In the genomic region with DNA sequence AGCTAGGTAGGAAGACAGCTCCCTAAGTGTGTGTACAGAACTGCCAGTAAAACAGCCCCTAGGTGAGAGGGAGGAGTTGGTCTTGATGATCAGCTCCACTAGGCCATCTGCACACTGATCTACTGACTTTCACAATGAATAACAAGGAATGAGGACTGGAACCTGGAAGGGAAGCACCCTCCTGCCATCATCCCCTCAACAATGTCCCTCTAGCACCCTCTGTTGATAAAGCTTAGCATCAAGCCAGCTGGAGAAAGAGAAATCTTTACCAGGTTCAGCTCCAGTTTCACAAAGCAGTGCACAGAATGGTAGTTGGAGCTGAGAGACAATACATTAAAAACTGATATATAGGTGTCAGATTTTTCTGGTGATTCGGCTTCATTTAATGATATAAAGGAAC, we compare ENCODE assay signal across 10 cellular contexts. TPM values are rescaled to one million over a fixed set of nuclear protein-coding genes. Genes with fewer than 3 reads are reported as not detected.
DNase-seq lines count a peak whose midpoint lies in the region; ATAC-seq and TF ChIP-seq lines count a peak whose summit lies in the region.
"Had no signal": no experiment of that assay in that cellular context is flagged by ENCODE, and none has a peak within 500 bp of the region (broad histone marks: within the 10 kb centered on the region; RNA-seq: fewer than 3 reads in every experiment).

No MANE protein-coding gene starts in this region.

- H3K4me3 ChIP-seq in DOHH2 (ENCODE audit: low read length), result no peak overlapping the region
- no peak overlapping the region for H3K4me3 ChIP-seq in fibroblast of mammary gland (ENCODE audit: control insufficient read depth, low read depth, low read length)
- no peak overlapping the region for H3K4me3 ChIP-seq in CD4-positive, alpha-beta memory T cell (ENCODE audit: low read length in 2 of 2)

- no peaks in the 10 kb centered on the region for H3K36me3 ChIP-seq in DOHH2 (ENCODE audit: control insufficient read depth, low read length)
- no peaks in the 10 kb centered on the region for H3K36me3 ChIP-seq in CD4-positive, alpha-beta memory T cell (ENCODE audit: insufficient read depth, low read length)

- peak; percentile 78 for ATAC-seq in HG02610 (IDR thresholded peaks at IDR 0.05; ENCODE audit: unreplicated experiment)

- H3K79me2 ChIP-seq in DOHH2 (ENCODE audit: control insufficient read depth, low read length), result no peaks in the 10 kb centered on the region

- peak; percentile 44 for TF ChIP-seq CTCF in DOHH2 (IDR thresholded peaks at IDR 0.05; ENCODE audit: low read depth, low read length, poor library complexity, severe bottlenecking)
- peak; percentile 66 for TF ChIP-seq CTCF in fibroblast of mammary gland (conservative IDR thresholded peaks at IDR 0.05; ENCODE audit: control insufficient read depth, insufficient read depth, low read depth, low read length)

- no peak overlapping the region for H3K27ac ChIP-seq in DOHH2 (ENCODE audit: low read depth, low read length)
- no peak overlapping the region for H3K27ac ChIP-seq in CD4-positive, alpha-beta memory T cell (ENCODE audit: low read depth, low read length)

- no peaks in the 10 kb centered on the region for H3K27me3 ChIP-seq in DOHH2 (ENCODE audit: control insufficient read depth, low read length)
- no peaks in the 10 kb centered on the region for H3K27me3 ChIP-seq in CD4-positive, alpha-beta memory T cell (ENCODE audit: insufficient read depth, low read length)

- H3K27ac Mint-ChIP-seq in activated CD4-positive, alpha-beta memory T cell treated with anti-CD3 and anti-CD28 coated beads for 36 hours, result no peak overlapping the region
- no peak overlapping the region for H3K27ac Mint-ChIP-seq in CD4-positive, alpha-beta memory T cell
- H3K27ac Mint-ChIP-seq: IgD-negative memory B cell, memory B cell had no signal

- no peaks in the 10 kb centered on the region for H3K9me2 ChIP-seq in DOHH2 (replicated peaks; ENCODE audit: control insufficient read depth, low read length)

- no peaks in the 10 kb centered on the region for H3K4me1 ChIP-seq in DOHH2 (ENCODE audit: control insufficient read depth, low read length)
- no peaks in the 10 kb centered on the region for H3K4me1 ChIP-seq in CD4-positive, alpha-beta memory T cell (ENCODE audit: insufficient read depth, low read length)

- intact Hi-C loops in activated CD4-positive, alpha-beta memory T cell treated with anti-CD3 and anti-CD28 coated beads for 36 hours (cut with micrococcal nuclease), result no loop called here
- intact Hi-C loops in CD4-positive, alpha-beta memory T cell (cut with micrococcal nuclease), result no loop called here

- H3K9me3 Mint-ChIP-seq in activated CD4-positive, alpha-beta memory T cell treated with anti-CD3 and anti-CD28 coated beads for 36 hours, result peaks cover 5% of the 10 kb centered on the region
- peaks cover 0 to 15% (median 6%) of the 10 kb centered on the region in 8 donors for H3K9me3 Mint-ChIP-seq in CD4-positive, alpha-beta memory T cell

- no peak overlapping the region for H3K4me2 ChIP-seq in DOHH2 (ENCODE audit: low read length)

- POLR2A ChIA-PET in activated CD4-positive, alpha-beta memory T cell treated with anti-CD3 and anti-CD28 coated beads for 36 hours (lab: Charles Lee), result no interaction called here
- POLR2A ChIA-PET in CD4-positive, alpha-beta memory T cell (lab: Charles Lee; ENCODE audit: partially characterized antibody), result no interaction called here

- H3K4me3 Mint-ChIP-seq in activated CD4-positive, alpha-beta memory T cell treated with anti-CD3 and anti-CD28 coated beads for 36 hours, result no peak overlapping the region
- no peak overlapping the region for H3K4me3 Mint-ChIP-seq in CD4-positive, alpha-beta memory T cell
- H3K4me3 Mint-ChIP-seq: IgD-negative memory B cell, memory B cell had no signal

- H3F3A ChIP-seq in DOHH2 (ENCODE audit: control insufficient read depth, insufficient read depth), result no peaks in the 10 kb centered on the region

- DNase-seq in NCI-H82 (lab: John Stamatoyannopoulos, UW) (peak; percentile 77), fibroblast of mammary gland (ENCODE audit: low read depth) (peak; percentile 51), NCI-H1048 (lab: John Stamatoyannopoulos, UW) (no peak), mucosa of gallbladder (ENCODE audit: low spot score) (no peak)
- no peak for DNase-seq in activated CD4-positive, alpha-beta memory T cell treated with anti-CD3 and anti-CD28 coated beads for 36 hours
- no peak for DNase-seq in CD4-positive, alpha-beta memory T cell

- CTCF ChIA-PET in activated CD4-positive, alpha-beta memory T cell treated with anti-CD3 and anti-CD28 coated beads for 36 hours (lab: Charles Lee), result no interaction called here
- CTCF ChIA-PET in CD4-positive, alpha-beta memory T cell (lab: Charles Lee; ENCODE audit: partially characterized antibody), result no interaction called here

- H3K9me3 ChIP-seq in DOHH2 (ENCODE audit: control insufficient read depth, insufficient read depth, low read length), result no peaks in the 10 kb centered on the region
- H3K9me3 ChIP-seq in CD4-positive, alpha-beta memory T cell (ENCODE audit: control insufficient read depth in 1 of 2, low read length in 2 of 2), result no peaks in the 10 kb centered on the region

- H4K20me1 ChIP-seq in DOHH2 (ENCODE audit: control insufficient read depth, insufficient read depth, low read depth, low read length), result no peaks in the 10 kb centered on the region

- no peaks in the 10 kb centered on the region for H3K36me3 Mint-ChIP-seq in activated CD4-positive, alpha-beta memory T cell treated with anti-CD3 and anti-CD28 coated beads for 36 hours
- H3K36me3 Mint-ChIP-seq in CD4-positive, alpha-beta memory T cell, result no peaks in the 10 kb centered on the region

- no peaks in the 10 kb centered on the region for H3K4me1 Mint-ChIP-seq in activated CD4-positive, alpha-beta memory T cell treated with anti-CD3 and anti-CD28 coated beads for 36 hours (ENCODE audit: low read depth)
- H3K4me1 Mint-ChIP-seq in CD4-positive, alpha-beta memory T cell, result no peaks in the 10 kb centered on the region
- H3K4me1 Mint-ChIP-seq: IgD-negative memory B cell, memory B cell had no signal

- H3K27me3 Mint-ChIP-seq in activated CD4-positive, alpha-beta memory T cell treated with anti-CD3 and anti-CD28 coated beads for 36 hours, result peaks cover 16% of the 10 kb centered on the region
- H3K27me3 Mint-ChIP-seq in CD4-positive, alpha-beta memory T cell, result peaks cover 8 to 16% of the 10 kb centered on the region in 2 donors

RNA-seq across cellular contexts. Expression of a gene that starts 57.2 kb away (rescaled TPM):
- total RNA-seq in activated CD4-positive, alpha-beta memory T cell treated with anti-CD3 and anti-CD28 coated beads for 36 hours, result 1 to 10 TPM; 2.1 to 2.4 TPM
- 7.5 TPM for total RNA-seq in mucosa of gallbladder
- 1 to 10 TPM; 3.1 to 3.2 TPM for total RNA-seq in CD4-positive, alpha-beta memory T cell
- polyA plus RNA-seq in CD4-positive, alpha-beta memory T cell, result 1 to 10 TPM; 1.5 to 1.6 TPM

Comparison
In these comparisons a context has a peak if more than half of its experiments do, and no peak if none do; other contexts are left out.
1. DNase-seq: peak in NCI-H82 (single experiment) and fibroblast of mammary gland (single experiment); none in NCI-H1048 (single experiment), activated CD4-positive, alpha-beta memory T cell treated with anti-CD3 and anti-CD28 coated beads for 36 hours (single experiment), mucosa of gallbladder (single experiment) and CD4-positive, alpha-beta memory T cell (0 of 5).